ENCODE assay signal across 1 cellular context in genomic region chr7:154080249-154080648, GRCh38. TPM values are rescaled to one million over a fixed set of nuclear protein-coding genes. Genes with fewer than 3 reads are reported as not detected.
"Had no signal": no experiment of that assay in that cellular context is flagged by ENCODE, and none has a peak within 500 bp of the region (broad histone marks: within the 10 kb centered on the region; RNA-seq: fewer than 3 reads in every experiment).

No MANE protein-coding gene starts in this region.

RNA-seq across cellular contexts. Expression of gene DPP6, which starts 28.1 kb away (rescaled TPM):
- total RNA-seq: GM12878 had no signal
- polyA plus RNA-seq: GM12878 had no signal
